Comparison of ENCODE assay signal across 6 cellular contexts in the genomic region with DNA sequence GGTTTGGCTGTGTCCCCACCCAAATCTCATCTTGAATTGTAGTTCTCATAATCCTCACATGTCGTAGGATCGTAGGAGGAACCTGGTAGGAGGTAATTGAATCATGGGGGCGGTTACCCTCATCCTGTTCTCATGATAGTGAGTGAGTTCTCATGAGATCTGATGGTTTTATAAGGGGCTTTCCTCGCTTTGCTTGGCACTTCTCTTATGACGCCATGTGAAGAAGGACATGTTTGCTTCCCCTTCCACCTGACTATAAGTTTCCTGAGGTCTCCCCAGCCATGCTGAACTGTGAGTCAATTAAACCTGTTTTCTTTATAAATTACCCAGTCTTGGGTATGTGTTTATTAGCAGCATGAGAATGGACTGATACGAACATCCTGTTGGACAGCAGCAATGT. TPM values are rescaled to one million over a fixed set of nuclear protein-coding genes. Genes with fewer than 3 reads are reported as not detected.
"Had no signal": no experiment of that assay in that cellular context is flagged by ENCODE, and none has a peak within 500 bp of the region (broad histone marks: within the 10 kb centered on the region; RNA-seq: fewer than 3 reads in every experiment).

No MANE protein-coding gene starts in this region.

RNA-seq across cellular contexts. Expression of gene GPR55, which starts 11.2 kb away (rescaled TPM):
- total RNA-seq: GM23338, H1, HepG2, HFFc6 had no signal
- polyA plus RNA-seq: GM23338, H1, HepG2 had no signal

RNA-seq across cellular contexts. Expression of gene SPATA3, which starts 59.7 kb away (rescaled TPM):
- total RNA-seq: GM23338, H1, HepG2, HFFc6, HT1080 had no signal
- polyA plus RNA-seq: GM23338, H1, HepG2, IgD-negative memory B cell had no signal
